In the genomic region with DNA sequence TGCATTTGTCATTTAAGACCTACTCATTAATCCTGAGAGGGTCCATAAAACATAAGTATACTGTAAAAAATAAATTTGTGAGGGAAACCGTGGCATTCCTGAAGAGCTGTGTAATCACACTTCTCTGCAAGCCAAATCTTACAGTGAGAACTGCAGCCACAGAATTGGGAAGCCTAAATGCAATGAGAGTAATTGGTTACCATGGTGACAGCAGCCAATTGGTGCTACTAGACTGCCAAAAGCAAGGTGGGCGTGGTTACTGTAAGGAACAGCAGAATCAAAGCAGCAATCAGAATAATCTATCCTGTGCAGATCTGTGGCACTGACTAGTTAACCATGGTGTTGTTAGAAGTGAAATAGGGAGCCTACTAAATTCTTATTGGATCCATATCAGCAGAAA, we compare ENCODE assay signal across 14 cellular contexts.
DNase-seq lines count a peak whose midpoint lies in the region; ATAC-seq and TF ChIP-seq lines count a peak whose summit lies in the region.
"Had no signal": no experiment of that assay in that cellular context is flagged by ENCODE, and none has a peak within 500 bp of the region (broad histone marks: within the 10 kb centered on the region; RNA-seq: fewer than 3 reads in every experiment).

No MANE protein-coding gene starts in this region.

- H3K4me1 ChIP-seq in hepatocyte (ENCODE audit: insufficient read depth), result peaks cover 7% of the 10 kb centered on the region
- H3K4me1 ChIP-seq in smooth muscle cell (ENCODE audit: low read depth), result no peaks in the 10 kb centered on the region
- H3K4me1 ChIP-seq: psoas muscle had no signal

- H3K9ac ChIP-seq in SK-N-MC (ENCODE audit: insufficient read length) (no peak overlapping the region), smooth muscle cell (ENCODE audit: low read depth) (no peak overlapping the region)

- no peaks in the 10 kb centered on the region for H3K36me3 ChIP-seq in SK-N-MC (ENCODE audit: insufficient read depth, low read length)
- no peaks in the 10 kb centered on the region for H3K36me3 ChIP-seq in hepatocyte (replicated peaks; ENCODE audit: insufficient read depth, low read depth)
- no peaks in the 10 kb centered on the region for H3K36me3 ChIP-seq in smooth muscle cell (ENCODE audit: low read depth)
- H3K36me3 ChIP-seq: cardiac muscle cell had no signal

- CTCF ChIA-PET in CD4-positive, alpha-beta T cell (lab: Charles Lee), result no interaction called here

- no peaks in the 10 kb centered on the region for H3F3A ChIP-seq in smooth muscle cell (ENCODE audit: low read depth)

- H3K4me2 ChIP-seq in hepatocyte (no peak overlapping the region), smooth muscle cell (no peak overlapping the region)

- DNase-seq in Ammon's horn (ENCODE audit: low spot score) (peak; percentile 22), HS-5 (ENCODE audit: low read depth) (peak; percentile 18), SK-N-MC (ENCODE audit: low read depth, low spot score) (peak; percentile 42), hepatocyte (ENCODE audit: low spot score) (peak; percentile 32), smooth muscle cell (lab: John Stamatoyannopoulos, UW; ENCODE audit: unreplicated experiment) (no peak), OCI-M2 (lab: John Stamatoyannopoulos, UW; ENCODE audit: unreplicated experiment) (no peak)
- DNase-seq in CD4-positive, alpha-beta T cell, result no peak
- DNase-seq: activated naive CD4-positive, alpha-beta T cell; AML-193; NK-92 treated with Interleukin-12 subunit alpha and Interleukin-12 subunit beta, amount 100 ng/mL, for 24 hours; psoas muscle had no signal

- no peak overlapping the region for H3K4me3 Mint-ChIP-seq in CD4-positive, alpha-beta T cell

- no peaks in the 10 kb centered on the region for H3K36me3 Mint-ChIP-seq in CD4-positive, alpha-beta T cell (ENCODE audit: low read depth)

- no peaks in the 10 kb centered on the region for H3K27me3 ChIP-seq in hepatocyte
- H3K27me3 ChIP-seq in smooth muscle cell (ENCODE audit: low read depth), result no peaks in the 10 kb centered on the region
- no peaks in the 10 kb centered on the region for H3K27me3 ChIP-seq in CD4-positive, alpha-beta T cell (ENCODE audit: control insufficient read depth, insufficient read depth, low read length)
- H3K27me3 ChIP-seq: cardiac muscle cell had no signal

- H3K79me2 ChIP-seq in hepatocyte, result no peaks in the 10 kb centered on the region
- H3K79me2 ChIP-seq in smooth muscle cell (ENCODE audit: low read depth), result no peaks in the 10 kb centered on the region

- no peak overlapping the region for H3K27ac Mint-ChIP-seq in CD4-positive, alpha-beta T cell

- no peaks in the 10 kb centered on the region for H3K9me2 ChIP-seq in hepatocyte (replicated peaks; ENCODE audit: insufficient read depth)

- ATAC-seq in HG03521 (IDR thresholded peaks at IDR 0.05; ENCODE audit: unreplicated experiment), result no peak
- ATAC-seq in CD4-positive, alpha-beta T cell (ENCODE audit: poor library complexity), result no peak
- ATAC-seq: left lobe of liver, psoas muscle had no signal

- H4K20me1 ChIP-seq in hepatocyte (ENCODE audit: insufficient read depth, poor library complexity, severe bottlenecking) (no peaks in the 10 kb centered on the region), smooth muscle cell (ENCODE audit: low read depth) (no peaks in the 10 kb centered on the region)

- no peaks in the 10 kb centered on the region for H3K27me3 Mint-ChIP-seq in CD4-positive, alpha-beta T cell

- H3K9me3 ChIP-seq in SK-N-MC (ENCODE audit: low read depth, low read length), result no peaks in the 10 kb centered on the region
- no peaks in the 10 kb centered on the region for H3K9me3 ChIP-seq in hepatocyte (ENCODE audit: low read depth)
- no peaks in the 10 kb centered on the region for H3K9me3 ChIP-seq in smooth muscle cell (replicated peaks; ENCODE audit: low read depth)
- H3K9me3 ChIP-seq in CD4-positive, alpha-beta T cell (ENCODE audit: control insufficient read depth, low read length), result peaks cover 4% of the 10 kb centered on the region
- H3K9me3 ChIP-seq: psoas muscle had no signal

- H3K27ac ChIP-seq in SK-N-MC, result no peak overlapping the region
- no peak overlapping the region for H3K27ac ChIP-seq in hepatocyte
- no peak overlapping the region for H3K27ac ChIP-seq in smooth muscle cell (ENCODE audit: low read depth)
- no peak overlapping the region for H3K27ac ChIP-seq in CD4-positive, alpha-beta T cell (ENCODE audit: low read depth, low read length)
- H3K27ac ChIP-seq: cardiac muscle cell, psoas muscle had no signal

- intact Hi-C loops in CD4-positive, alpha-beta T cell (cut with DNase I, micrococcal nuclease), result no loop called here

- H3K4me1 Mint-ChIP-seq in CD4-positive, alpha-beta T cell (ENCODE audit: low read depth), result no peaks in the 10 kb centered on the region

- H3K4me3 ChIP-seq in SK-N-MC (no peak overlapping the region), hepatocyte (no peak overlapping the region), smooth muscle cell (no peak overlapping the region)
- H3K4me3 ChIP-seq: cardiac muscle cell, psoas muscle had no signal

- TF ChIP-seq CTCF in hepatocyte (IDR thresholded peaks at IDR 0.05; ENCODE audit: poor library complexity), result no peak
- TF ChIP-seq CTCF in smooth muscle cell (IDR thresholded peaks at IDR 0.05; ENCODE audit: borderline replicate concordance, insufficient read depth, poor library complexity, severe bottlenecking), result no peak
- no peak for TF ChIP-seq CTCF in CD4-positive, alpha-beta T cell (IDR thresholded peaks at IDR 0.05)

- POLR2A ChIA-PET in CD4-positive, alpha-beta T cell (lab: Charles Lee), result no interaction called here

- H2AFZ ChIP-seq in hepatocyte (no peak overlapping the region), smooth muscle cell (ENCODE audit: low read depth) (no peak overlapping the region)

- H3K9me3 Mint-ChIP-seq in CD4-positive, alpha-beta T cell, result peaks cover 8% of the 10 kb centered on the region

- 54% methylated on average over 2 of the region's 2 CpGs for WGBS in hepatocyte (ENCODE audit: low lambda C conversion rate, missing lambda C conversion rate)
- 34% methylated on average over 2 of the region's 2 CpGs for WGBS in smooth muscle cell (ENCODE audit: low lambda C conversion rate)

Comparison
In these comparisons a context has a peak if more than half of its experiments do, and no peak if none do; other contexts are left out.
1. DNase-seq: peak in Ammon's horn (single experiment), HS-5 (single experiment), SK-N-MC (single experiment) and hepatocyte (single experiment); none in smooth muscle cell (single experiment), OCI-M2 (single experiment) and CD4-positive, alpha-beta T cell (0 of 10).